26 cellular contexts compared by ENCODE assay signal in genomic region chr7:129886184-129886817, GRCh38.
DNase-seq lines count a peak whose midpoint lies in the region; ATAC-seq, FAIRE-seq and TF ChIP-seq lines count a peak whose summit lies in the region.
"Had no signal": no experiment of that assay in that cellular context is flagged by ENCODE, and none has a peak within 500 bp of the region (broad histone marks: within the 10 kb centered on the region; RNA-seq: fewer than 3 reads in every experiment).

No MANE protein-coding gene starts in this region.

- intact Hi-C loops in Right ventricle myocardium inferior (cut with DNase I): no loop called here

- peak overlapping the region in 1 of 2 donors; percentile 46 for H3K27ac ChIP-seq in right atrium auricular region
- H3K27ac ChIP-seq in foreskin keratinocyte: no peak overlapping the region
- peak overlapping the region in 1 of 2 donors; percentile 30 for H3K27ac ChIP-seq in coronary artery
- H3K27ac ChIP-seq: BLaER1, hepatocyte, neural progenitor cell, transverse colon, VCaP had no signal

- no peak for DNase-seq in Right ventricle myocardium inferior (ENCODE audit: missing footprints)
- no peak for DNase-seq in right atrium auricular region (ENCODE audit: low spot score)
- DNase-seq in foreskin keratinocyte: no peak
- peak; percentile 5 for DNase-seq in urothelium cell line (ENCODE audit: low spot score)
- no peak for DNase-seq in inferior parietal cortex (ENCODE audit: extremely low spot score)
- DNase-seq in coronary artery (ENCODE audit: low spot score): no peak
- no peak for DNase-seq in activated CD8-positive, alpha-beta memory T cell treated with anti-CD3 and anti-CD28 coated beads for 24 hours
- DNase-seq: 8988T; activated naive CD4-positive, alpha-beta T cell treated with anti-CD3 and anti-CD28 coated beads for 36 hours; aorta; midbrain; NCI-H146; NCI-H774; OCI-M1; sigmoid colon; stimulated activated naive CD4-positive, alpha-beta T cell; T-helper 17 cell; transverse colon had no signal

- H3K36me3 Mint-ChIP-seq in nephron (ENCODE audit: low read depth): peaks cover 34% of the 10 kb centered on the region

- H3K9me3 Mint-ChIP-seq in nephron: no peaks in the 10 kb centered on the region
- H3K9me3 Mint-ChIP-seq: activated naive CD4-positive, alpha-beta T cell treated with anti-CD3 and anti-CD28 coated beads for 36 hours; neural progenitor cell had no signal

- H3K4me1 ChIP-seq in right atrium auricular region: peaks cover 0 to 20% of the 10 kb centered on the region in 2 donors
- H3K4me1 ChIP-seq in foreskin keratinocyte: peaks cover 5% of the 10 kb centered on the region
- H3K4me1 ChIP-seq: neural progenitor cell had no signal

- H3K27me3 ChIP-seq in right atrium auricular region: no peaks in the 10 kb centered on the region
- H3K27me3 ChIP-seq in foreskin keratinocyte: no peaks in the 10 kb centered on the region
- H3K27me3 ChIP-seq: BLaER1, hepatocyte, neural progenitor cell, sigmoid colon, transverse colon had no signal

- TF ChIP-seq CTCF in right atrium auricular region (IDR thresholded peaks at IDR 0.05): no peak
- TF ChIP-seq CTCF in foreskin keratinocyte (conservative IDR thresholded peaks at IDR 0.05): no peak
- no peak for TF ChIP-seq CTCF in nephron (IDR thresholded peaks at IDR 0.05; ENCODE audit: unreplicated experiment in 3 of 3)
- no peak for TF ChIP-seq CTCF in coronary artery (IDR thresholded peaks at IDR 0.05)

- ATAC-seq in Right ventricle myocardium inferior (peak; percentile 40), foreskin keratinocyte (peak; percentile 49)
- ATAC-seq: T-helper 17 cell had no signal

- no peak overlapping the region for H3K4me3 Mint-ChIP-seq in nephron
- H3K4me3 Mint-ChIP-seq: activated naive CD4-positive, alpha-beta T cell treated with anti-CD3 and anti-CD28 coated beads for 36 hours; neural progenitor cell; T-helper 17 cell had no signal

- H3K9me3 ChIP-seq in right atrium auricular region: no peaks in the 10 kb centered on the region
- H3K9me3 ChIP-seq: BLaER1, sigmoid colon, transverse colon had no signal

- H3K36me3 ChIP-seq in right atrium auricular region: no peaks in the 10 kb centered on the region
- H3K36me3 ChIP-seq: neural progenitor cell, transverse colon had no signal

- peaks cover 10% of the 10 kb centered on the region for H3K4me1 Mint-ChIP-seq in nephron
- H3K4me1 Mint-ChIP-seq: neural progenitor cell had no signal

- FAIRE-seq in urothelium cell line (lab: Jason Lieb, UNC): no peak
- FAIRE-seq: GM19239, H54, islet of Langerhans had no signal

- no peaks in the 10 kb centered on the region for H3K27me3 Mint-ChIP-seq in nephron (ENCODE audit: low read depth)
- H3K27me3 Mint-ChIP-seq: T-helper 17 cell had no signal

- H3K4me3 ChIP-seq in right atrium auricular region: no peak overlapping the region
- H3K4me3 ChIP-seq in coronary artery: no peak overlapping the region
- H3K4me3 ChIP-seq: BLaER1, hepatocyte, neural progenitor cell, sigmoid colon, transverse colon had no signal

- H3K27ac Mint-ChIP-seq in nephron: peak overlapping the region; percentile 34 to 76 (median 56)
- H3K27ac Mint-ChIP-seq: activated naive CD4-positive, alpha-beta T cell treated with anti-CD3 and anti-CD28 coated beads for 36 hours; neural progenitor cell had no signal
